2 cellular contexts compared by ENCODE assay signal in the genomic region with DNA sequence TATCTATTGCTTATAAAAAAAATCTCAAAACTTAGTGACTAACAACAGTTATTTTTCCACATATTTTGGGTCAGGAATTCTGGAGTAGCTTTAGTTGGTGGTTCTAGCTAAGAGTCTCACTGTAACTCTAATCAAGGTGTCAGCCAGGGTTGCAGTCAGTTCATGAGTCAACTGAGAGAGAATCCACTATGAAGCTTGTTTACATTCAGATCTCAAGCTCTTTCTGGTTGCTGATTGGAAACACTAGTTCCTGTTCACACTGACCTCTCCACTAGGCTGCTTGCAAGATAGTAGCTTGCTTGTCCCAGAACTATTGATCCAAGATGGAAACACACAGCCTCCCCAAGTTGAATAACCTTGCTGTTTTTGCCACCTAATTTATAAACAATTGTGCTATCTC.
TF ChIP-seq lines count a peak whose summit lies in the region.

No MANE protein-coding gene starts in this region.

TF ChIP-seq in SK-N-SH treated with all-trans-retinoic acid at 6 μM for 48 hours, 23 proteins besides CTCF, POLR2A, EP300 and RAD21 (continued from another document):
- TF ChIP-seq, protein P1, sequence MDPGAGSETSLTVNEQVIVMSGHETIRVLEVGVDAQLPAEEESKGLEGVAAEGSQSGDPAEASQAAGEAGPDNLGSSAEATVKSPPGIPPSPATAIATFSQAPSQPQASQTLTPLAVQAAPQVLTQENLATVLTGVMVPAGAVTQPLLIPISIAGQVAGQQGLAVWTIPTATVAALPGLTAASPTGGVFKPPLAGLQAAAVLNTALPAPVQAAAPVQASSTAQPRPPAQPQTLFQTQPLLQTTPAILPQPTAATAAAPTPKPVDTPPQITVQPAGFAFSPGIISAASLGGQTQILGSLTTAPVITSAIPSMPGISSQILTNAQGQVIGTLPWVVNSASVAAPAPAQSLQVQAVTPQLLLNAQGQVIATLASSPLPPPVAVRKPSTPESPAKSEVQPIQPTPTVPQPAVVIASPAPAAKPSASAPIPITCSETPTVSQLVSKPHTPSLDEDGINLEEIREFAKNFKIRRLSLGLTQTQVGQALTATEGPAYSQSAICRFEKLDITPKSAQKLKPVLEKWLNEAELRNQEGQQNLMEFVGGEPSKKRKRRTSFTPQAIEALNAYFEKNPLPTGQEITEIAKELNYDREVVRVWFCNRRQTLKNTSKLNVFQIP (CRISPR knock-in tag; IDR thresholded peaks at IDR 0.05; ENCODE audit: borderline replicate concordance, low read depth): no peak
- no peak for TF ChIP-seq ZFP3 (CRISPR knock-in tag; IDR thresholded peaks at IDR 0.05)
- TF ChIP-seq, protein P2, sequence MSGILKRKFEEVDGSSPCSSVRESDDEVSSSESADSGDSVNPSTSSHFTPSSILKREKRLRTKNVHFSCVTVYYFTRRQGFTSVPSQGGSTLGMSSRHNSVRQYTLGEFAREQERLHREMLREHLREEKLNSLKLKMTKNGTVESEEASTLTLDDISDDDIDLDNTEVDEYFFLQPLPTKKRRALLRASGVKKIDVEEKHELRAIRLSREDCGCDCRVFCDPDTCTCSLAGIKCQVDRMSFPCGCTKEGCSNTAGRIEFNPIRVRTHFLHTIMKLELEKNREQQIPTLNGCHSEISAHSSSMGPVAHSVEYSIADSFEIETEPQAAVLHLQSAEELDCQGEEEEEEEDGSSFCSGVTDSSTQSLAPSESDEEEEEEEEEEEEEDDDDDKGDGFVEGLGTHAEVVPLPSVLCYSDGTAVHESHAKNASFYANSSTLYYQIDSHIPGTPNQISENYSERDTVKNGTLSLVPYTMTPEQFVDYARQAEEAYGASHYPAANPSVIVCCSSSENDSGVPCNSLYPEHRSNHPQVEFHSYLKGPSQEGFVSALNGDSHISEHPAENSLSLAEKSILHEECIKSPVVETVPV (CRISPR knock-in tag; IDR thresholded peaks at IDR 0.05): no peak
- TF ChIP-seq PPARA (CRISPR knock-in tag; IDR thresholded peaks at IDR 0.05; ENCODE audit: borderline replicate concordance): no peak

TF ChIP-seq in SK-N-SH, 30 proteins besides CTCF, POLR2A, EP300 and RAD21 (continued from another document):
- TF ChIP-seq, protein P3, sequence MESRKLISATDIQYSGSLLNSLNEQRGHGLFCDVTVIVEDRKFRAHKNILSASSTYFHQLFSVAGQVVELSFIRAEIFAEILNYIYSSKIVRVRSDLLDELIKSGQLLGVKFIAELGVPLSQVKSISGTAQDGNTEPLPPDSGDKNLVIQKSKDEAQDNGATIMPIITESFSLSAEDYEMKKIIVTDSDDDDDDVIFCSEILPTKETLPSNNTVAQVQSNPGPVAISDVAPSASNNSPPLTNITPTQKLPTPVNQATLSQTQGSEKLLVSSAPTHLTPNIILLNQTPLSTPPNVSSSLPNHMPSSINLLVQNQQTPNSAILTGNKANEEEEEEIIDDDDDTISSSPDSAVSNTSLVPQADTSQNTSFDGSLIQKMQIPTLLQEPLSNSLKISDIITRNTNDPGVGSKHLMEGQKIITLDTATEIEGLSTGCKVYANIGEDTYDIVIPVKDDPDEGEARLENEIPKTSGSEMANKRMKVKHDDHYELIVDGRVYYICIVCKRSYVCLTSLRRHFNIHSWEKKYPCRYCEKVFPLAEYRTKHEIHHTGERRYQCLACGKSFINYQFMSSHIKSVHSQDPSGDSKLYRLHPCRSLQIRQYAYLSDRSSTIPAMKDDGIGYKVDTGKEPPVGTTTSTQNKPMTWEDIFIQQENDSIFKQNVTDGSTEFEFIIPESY (IDR thresholded peaks at IDR 0.05; ENCODE audit: borderline replicate concordance, low read depth): no peak
- TF ChIP-seq, protein P4, sequence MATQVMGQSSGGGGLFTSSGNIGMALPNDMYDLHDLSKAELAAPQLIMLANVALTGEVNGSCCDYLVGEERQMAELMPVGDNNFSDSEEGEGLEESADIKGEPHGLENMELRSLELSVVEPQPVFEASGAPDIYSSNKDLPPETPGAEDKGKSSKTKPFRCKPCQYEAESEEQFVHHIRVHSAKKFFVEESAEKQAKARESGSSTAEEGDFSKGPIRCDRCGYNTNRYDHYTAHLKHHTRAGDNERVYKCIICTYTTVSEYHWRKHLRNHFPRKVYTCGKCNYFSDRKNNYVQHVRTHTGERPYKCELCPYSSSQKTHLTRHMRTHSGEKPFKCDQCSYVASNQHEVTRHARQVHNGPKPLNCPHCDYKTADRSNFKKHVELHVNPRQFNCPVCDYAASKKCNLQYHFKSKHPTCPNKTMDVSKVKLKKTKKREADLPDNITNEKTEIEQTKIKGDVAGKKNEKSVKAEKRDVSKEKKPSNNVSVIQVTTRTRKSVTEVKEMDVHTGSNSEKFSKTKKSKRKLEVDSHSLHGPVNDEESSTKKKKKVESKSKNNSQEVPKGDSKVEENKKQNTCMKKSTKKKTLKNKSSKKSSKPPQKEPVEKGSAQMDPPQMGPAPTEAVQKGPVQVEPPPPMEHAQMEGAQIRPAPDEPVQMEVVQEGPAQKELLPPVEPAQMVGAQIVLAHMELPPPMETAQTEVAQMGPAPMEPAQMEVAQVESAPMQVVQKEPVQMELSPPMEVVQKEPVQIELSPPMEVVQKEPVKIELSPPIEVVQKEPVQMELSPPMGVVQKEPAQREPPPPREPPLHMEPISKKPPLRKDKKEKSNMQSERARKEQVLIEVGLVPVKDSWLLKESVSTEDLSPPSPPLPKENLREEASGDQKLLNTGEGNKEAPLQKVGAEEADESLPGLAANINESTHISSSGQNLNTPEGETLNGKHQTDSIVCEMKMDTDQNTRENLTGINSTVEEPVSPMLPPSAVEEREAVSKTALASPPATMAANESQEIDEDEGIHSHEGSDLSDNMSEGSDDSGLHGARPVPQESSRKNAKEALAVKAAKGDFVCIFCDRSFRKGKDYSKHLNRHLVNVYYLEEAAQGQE (IDR thresholded peaks at IDR 0.05; ENCODE audit: low read depth, low read length): no peak
- TF ChIP-seq RFX5 (IDR thresholded peaks at IDR 0.05; ENCODE audit: low read length): no peak
- no peak for TF ChIP-seq FOXJ3 (CRISPR knock-in tag; IDR thresholded peaks at IDR 0.05)
- TF ChIP-seq, protein P5, sequence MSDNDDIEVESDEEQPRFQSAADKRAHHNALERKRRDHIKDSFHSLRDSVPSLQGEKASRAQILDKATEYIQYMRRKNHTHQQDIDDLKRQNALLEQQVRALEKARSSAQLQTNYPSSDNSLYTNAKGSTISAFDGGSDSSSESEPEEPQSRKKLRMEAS (IDR thresholded peaks at IDR 0.05; ENCODE audit: low read depth): no peak
- no peak for TF ChIP-seq MXI1 (IDR thresholded peaks at IDR 0.05; ENCODE audit: low read depth, low read length)
- no peak for TF ChIP-seq POLR2AphosphoS5 (IDR thresholded peaks at IDR 0.05; ENCODE audit: low read depth, low read length)
- TF ChIP-seq EZH2phosphoT487 (IDR thresholded peaks at IDR 0.05; ENCODE audit: borderline replicate concordance, low read depth): no peak
- no peak for TF ChIP-seq NFIC (IDR thresholded peaks at IDR 0.05; ENCODE audit: borderline replicate concordance)
- TF ChIP-seq, protein P6, sequence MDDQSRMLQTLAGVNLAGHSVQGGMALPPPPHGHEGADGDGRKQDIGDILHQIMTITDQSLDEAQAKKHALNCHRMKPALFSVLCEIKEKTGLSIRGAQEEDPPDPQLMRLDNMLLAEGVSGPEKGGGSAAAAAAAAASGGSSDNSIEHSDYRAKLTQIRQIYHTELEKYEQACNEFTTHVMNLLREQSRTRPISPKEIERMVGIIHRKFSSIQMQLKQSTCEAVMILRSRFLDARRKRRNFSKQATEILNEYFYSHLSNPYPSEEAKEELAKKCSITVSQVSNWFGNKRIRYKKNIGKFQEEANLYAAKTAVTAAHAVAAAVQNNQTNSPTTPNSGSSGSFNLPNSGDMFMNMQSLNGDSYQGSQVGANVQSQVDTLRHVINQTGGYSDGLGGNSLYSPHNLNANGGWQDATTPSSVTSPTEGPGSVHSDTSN (IDR thresholded peaks at IDR 0.05): no peak
